In the genomic region with DNA sequence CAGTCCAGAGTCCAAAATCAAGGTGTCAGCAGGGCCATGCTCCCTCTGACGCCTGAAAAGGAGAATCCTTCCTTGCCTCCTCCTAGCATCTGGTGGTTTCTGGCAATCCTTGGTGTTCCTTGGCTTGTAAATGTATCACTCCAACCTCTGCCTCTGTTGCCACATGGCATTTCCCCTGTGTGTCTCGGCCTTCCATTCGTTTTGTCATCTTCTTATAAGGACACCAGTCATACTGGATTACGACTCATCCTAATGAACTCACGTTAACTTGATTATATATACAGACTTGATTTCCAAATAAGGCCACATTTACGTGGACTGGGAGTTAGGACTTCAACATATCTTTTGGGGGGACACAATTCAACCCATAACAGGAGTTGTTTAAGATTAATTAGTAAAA, we compare ENCODE assay signal across 16 cellular contexts. TPM values are rescaled to one million over a fixed set of nuclear protein-coding genes. Genes with fewer than 3 reads are reported as not detected.
A peak's percentile ranks its signal among the peaks of the same experiment; 100 is the strongest.
DNase-seq lines count a peak whose midpoint lies in the region; ATAC-seq, FAIRE-seq and TF ChIP-seq lines count a peak whose summit lies in the region.
"Had no signal": no experiment of that assay in that cellular context is flagged by ENCODE, and none has a peak within 500 bp of the region (broad histone marks: within the 10 kb centered on the region; RNA-seq: fewer than 3 reads in every experiment).

No MANE protein-coding gene starts in this region.

- no peak overlapping the region for H4K91ac ChIP-seq in neuronal stem cell (ENCODE audit: low read depth, low read length, poor library complexity)

- no peak overlapping the region for H3K18ac ChIP-seq in neuronal stem cell (ENCODE audit: low read length)

- no peak for FAIRE-seq in astrocyte (lab: Jason Lieb, UNC)
- no peak for FAIRE-seq in H54 (lab: Jason Lieb, UNC)
- FAIRE-seq: A549 had no signal

- no peaks in the 10 kb centered on the region for H3K79me2 ChIP-seq in Loucy (ENCODE audit: insufficient read depth, low read length)
- no peaks in the 10 kb centered on the region for H3K79me2 ChIP-seq in astrocyte (ENCODE audit: insufficient read depth, low read length)

- H3K4me1 ChIP-seq in Loucy (ENCODE audit: insufficient read depth, low read length, poor library complexity, severe bottlenecking) (peaks cover 58% of the 10 kb centered on the region), astrocyte (ENCODE audit: insufficient read depth, low read length) (peaks cover 11% of the 10 kb centered on the region), neuronal stem cell (ENCODE audit: control insufficient read depth in 2 of 2, insufficient read depth in 1 of 2, low read depth in 1 of 2, low read length in 2 of 2) (peaks cover 0 to 5% of the 10 kb centered on the region in 2 donors)

- H3K9ac ChIP-seq in Loucy (ENCODE audit: low read depth, low read length, poor library complexity, severe bottlenecking) (peak overlapping the region; percentile 26), astrocyte (ENCODE audit: low read length) (no peak overlapping the region), neuronal stem cell (ENCODE audit: low read depth, low read length, poor library complexity) (no peak overlapping the region)

- no peak overlapping the region for H2BK15ac ChIP-seq in neuronal stem cell (ENCODE audit: low read length)

- no peak overlapping the region for H4K8ac ChIP-seq in neuronal stem cell (ENCODE audit: low read depth, low read length)

- no peak overlapping the region for H2AK5ac ChIP-seq in neuronal stem cell (ENCODE audit: low read depth, low read length)

- H3K79me1 ChIP-seq in neuronal stem cell (ENCODE audit: low read depth, low read length), result no peaks in the 10 kb centered on the region

- H4K20me1 ChIP-seq in Loucy (ENCODE audit: insufficient read depth, low read length, poor library complexity, severe bottlenecking), result no peaks in the 10 kb centered on the region
- no peaks in the 10 kb centered on the region for H4K20me1 ChIP-seq in astrocyte (ENCODE audit: insufficient read depth, low read length)

- peaks cover 8% of the 10 kb centered on the region; the same call in 1 of the 2 replicates for H3F3A ChIP-seq in Loucy (ENCODE audit: low read depth)

- H3K27ac ChIP-seq in astrocyte (ENCODE audit: low read depth, low read length) (no peak overlapping the region), neuronal stem cell (replicated peaks; ENCODE audit: low read length) (no peak overlapping the region)
- H3K27ac ChIP-seq: A549 had no signal

- H2AFZ ChIP-seq in Loucy (ENCODE audit: low read length) (no peak overlapping the region), astrocyte (ENCODE audit: low read depth, low read length) (no peak overlapping the region), neuronal stem cell (ENCODE audit: low read length) (no peak overlapping the region)

- H3K23ac ChIP-seq in neuronal stem cell (ENCODE audit: low read depth, low read length, poor library complexity), result no peak overlapping the region

- H3K36me3 Mint-ChIP-seq in activated CD8-positive, alpha-beta memory T cell treated with anti-CD3 and anti-CD28 coated beads, Interleukin-2, amount 10 ng/mL, durations not matched to agents 7 days and 5 days, result peaks cover 9% of the 10 kb centered on the region
- H3K36me3 Mint-ChIP-seq in astrocyte (ENCODE audit: low read depth, unreplicated experiment), result no peaks in the 10 kb centered on the region
- H3K36me3 Mint-ChIP-seq: CD4-positive, CD25-positive, alpha-beta regulatory T cell had no signal

- CTCF ChIA-PET in activated CD8-positive, alpha-beta memory T cell treated with anti-CD3 and anti-CD28 coated beads, Interleukin-2, amount 10 ng/mL, durations not matched to agents 7 days and 5 days (lab: Charles Lee), result no interaction called here

- no peaks in the 10 kb centered on the region for H3K9me2 ChIP-seq in Loucy (replicated peaks; ENCODE audit: low read depth, low read length)

- no peak overlapping the region for H3K27ac Mint-ChIP-seq in activated CD8-positive, alpha-beta memory T cell treated with anti-CD3 and anti-CD28 coated beads, Interleukin-2, amount 10 ng/mL, durations not matched to agents 7 days and 5 days
- peak overlapping the region; percentile 73 for H3K27ac Mint-ChIP-seq in astrocyte (ENCODE audit: unreplicated experiment)
- H3K27ac Mint-ChIP-seq: CD4-positive, CD25-positive, alpha-beta regulatory T cell; H9 had no signal

- WGBS in neuronal stem cell (ENCODE audit: extremely low coverage in 2 of 2, insufficient read length in 2 of 2, insufficient replicate concordance in 1 of 2), 2 donors, result no CpG with 5 or more reads among the region's 6 CpGs

- no peak overlapping the region for H2BK12ac ChIP-seq in neuronal stem cell (ENCODE audit: low read length)

- H3K27me3 Mint-ChIP-seq in activated CD8-positive, alpha-beta memory T cell treated with anti-CD3 and anti-CD28 coated beads, Interleukin-2, amount 10 ng/mL, durations not matched to agents 7 days and 5 days, result no peaks in the 10 kb centered on the region
- no peaks in the 10 kb centered on the region for H3K27me3 Mint-ChIP-seq in astrocyte (ENCODE audit: low read depth, unreplicated experiment)
- H3K27me3 Mint-ChIP-seq: CD4-positive, CD25-positive, alpha-beta regulatory T cell had no signal

- H3K4me1 Mint-ChIP-seq in activated CD8-positive, alpha-beta memory T cell treated with anti-CD3 and anti-CD28 coated beads, Interleukin-2, amount 10 ng/mL, durations not matched to agents 7 days and 5 days, result peaks cover 10% of the 10 kb centered on the region
- peaks cover 35% of the 10 kb centered on the region for H3K4me1 Mint-ChIP-seq in astrocyte (ENCODE audit: low read depth, unreplicated experiment)

- H2BK5ac ChIP-seq in neuronal stem cell (ENCODE audit: low read length), result no peak overlapping the region

- TF ChIP-seq CTCF in Loucy (conservative IDR thresholded peaks at IDR 0.05; ENCODE audit: low read length) (no peak), astrocyte (IDR thresholded peaks at IDR 0.05; ENCODE audit: insufficient read depth, low read depth, low read length) (no peak)

- H3K4me3 ChIP-seq in Loucy (ENCODE audit: low read length, poor library complexity, severe bottlenecking) (no peak overlapping the region), astrocyte (ENCODE audit: insufficient read depth, low read depth, low read length) (no peak overlapping the region), neuronal stem cell (ENCODE audit: low read length in 2 of 2) (no peak overlapping the region)
- H3K4me3 ChIP-seq: A549 had no signal

- H3K4me3 Mint-ChIP-seq in activated CD8-positive, alpha-beta memory T cell treated with anti-CD3 and anti-CD28 coated beads, Interleukin-2, amount 10 ng/mL, durations not matched to agents 7 days and 5 days, result no peak overlapping the region
- H3K4me3 Mint-ChIP-seq in astrocyte (ENCODE audit: unreplicated experiment), result no peak overlapping the region
- H3K4me3 Mint-ChIP-seq: CD4-positive, CD25-positive, alpha-beta regulatory T cell; H9 had no signal

- peak; percentile 30 for DNase-seq in activated CD8-positive, alpha-beta memory T cell treated with anti-CD3 and anti-CD28 coated beads, Interleukin-2, amount 10 ng/mL, durations not matched to agents 7 days and 5 days
- DNase-seq in activated CD8-positive, alpha-beta memory T cell treated with anti-CD3 and anti-CD28 coated beads for 24 hours, result no peak
- no peak for DNase-seq in astrocyte (ENCODE audit: low read depth)
- DNase-seq in NCI-H510A treated with DMSO at 0.1 percent for 48 hours (lab: John Stamatoyannopoulos, UW), result no peak
- DNase-seq in H54 (ENCODE audit: insufficient read length, low spot score), result no peak
- no peak for DNase-seq in neuronal stem cell (ENCODE audit: low spot score)
- no peak for DNase-seq in nucleus accumbens (lab: John Stamatoyannopoulos, UW)
- DNase-seq: CD4-positive, CD25-positive, alpha-beta regulatory T cell; DND-41; H9; NCI-H1436 treated with DMSO at 0.1 percent for 48 hours; NCI-H2081; NCI-H524 treated with DMSO at 0.1 percent for 48 hours; SIG-M5 had no signal

- no peaks in the 10 kb centered on the region for H3K9me3 Mint-ChIP-seq in activated CD8-positive, alpha-beta memory T cell treated with anti-CD3 and anti-CD28 coated beads, Interleukin-2, amount 10 ng/mL, durations not matched to agents 7 days and 5 days (ENCODE audit: low read depth)
- H3K9me3 Mint-ChIP-seq in astrocyte (ENCODE audit: unreplicated experiment), result no peaks in the 10 kb centered on the region
- H3K9me3 Mint-ChIP-seq: H9 had no signal

- no peak overlapping the region for H3K4ac ChIP-seq in neuronal stem cell (ENCODE audit: low read length)

- peaks cover 5% of the 10 kb centered on the region; the same call in 1 of the 2 replicates for H3K9me3 ChIP-seq in Loucy (ENCODE audit: insufficient read depth, low read depth, low read length)
- H3K9me3 ChIP-seq in astrocyte (ENCODE audit: insufficient read depth, low read depth, low read length), result no peaks in the 10 kb centered on the region
- no peaks in the 10 kb centered on the region for H3K9me3 ChIP-seq in neuronal stem cell (replicated peaks in 1 of 2; ENCODE audit: control insufficient read depth in 2 of 2, insufficient read depth in 1 of 2, low read depth in 1 of 2, low read length in 2 of 2)
- H3K9me3 ChIP-seq: A549 had no signal

- H3K27me3 ChIP-seq in Loucy (ENCODE audit: insufficient read depth, low read length, poor library complexity, severe bottlenecking), result no peaks in the 10 kb centered on the region
- no peaks in the 10 kb centered on the region for H3K27me3 ChIP-seq in astrocyte (ENCODE audit: insufficient read depth, low read length)
- H3K27me3 ChIP-seq in neuronal stem cell (ENCODE audit: control insufficient read depth in 3 of 3, insufficient read depth in 3 of 3, low read depth in 1 of 3, low read length in 3 of 3), result peaks cover 0 to 8% (median 0%) of the 10 kb centered on the region in 3 experiments

- H3K4me2 ChIP-seq in Loucy (ENCODE audit: low read depth, low read length, poor library complexity, severe bottlenecking) (no peak overlapping the region), astrocyte (ENCODE audit: low read length) (no peak overlapping the region), neuronal stem cell (ENCODE audit: insufficient read depth, low read length, poor library complexity, severe bottlenecking) (no peak overlapping the region)
- H3K4me2 ChIP-seq: A549 had no signal

- no peak overlapping the region for H2BK120ac ChIP-seq in neuronal stem cell (ENCODE audit: low read depth, low read length)

- no peaks in the 10 kb centered on the region for H3K36me3 ChIP-seq in Loucy (ENCODE audit: insufficient read depth, low read length)
- H3K36me3 ChIP-seq in astrocyte (ENCODE audit: insufficient read depth, low read length), result no peaks in the 10 kb centered on the region
- H3K36me3 ChIP-seq in neuronal stem cell (replicated peaks in 1 of 2; ENCODE audit: control insufficient read depth in 2 of 2, insufficient read depth in 2 of 2, low read length in 2 of 2), result no peaks in the 10 kb centered on the region

- TF ChIP-seq POLR2A in H54 (IDR thresholded peaks at IDR 0.05; ENCODE audit: low read depth, low read length), result no peak

- no peak overlapping the region for H3K14ac ChIP-seq in neuronal stem cell (ENCODE audit: low read length)

- ATAC-seq in activated CD8-positive, alpha-beta memory T cell treated with anti-CD3 and anti-CD28 coated beads, Interleukin-2, amount 10 ng/mL, durations not matched to agents 7 days and 5 days, result no peak
- ATAC-seq: A549 had no signal

RNA-seq across cellular contexts. Expression of a gene that starts 15.8 kb away (rescaled TPM):
- total RNA-seq in activated CD8-positive, alpha-beta memory T cell treated with anti-CD3 and anti-CD28 coated beads, Interleukin-2, amount 10 ng/mL, durations not matched to agents 7 days and 5 days, result 10 to 100 TPM; 54.7 to 64.7 TPM
- total RNA-seq in astrocyte, result 91.0 and 98.1 TPM in 2 replicates
- 1.5 TPM for polyA plus RNA-seq in neuronal stem cell (2013, experiment 1 of 2)
- polyA plus RNA-seq in neuronal stem cell (2013, experiment 2 of 2), result 1.6 TPM
